ENCODE assay signal across 1 cellular context in genomic region chr18:46842583-46842982, GRCh38.
TF ChIP-seq lines count a peak whose summit lies in the region.

No MANE protein-coding gene starts in this region.

TF ChIP-seq in WTC11, 78 proteins besides CTCF, POLR2A, EP300 and RAD21 (continued from another document):
- TF ChIP-seq, protein P1, sequence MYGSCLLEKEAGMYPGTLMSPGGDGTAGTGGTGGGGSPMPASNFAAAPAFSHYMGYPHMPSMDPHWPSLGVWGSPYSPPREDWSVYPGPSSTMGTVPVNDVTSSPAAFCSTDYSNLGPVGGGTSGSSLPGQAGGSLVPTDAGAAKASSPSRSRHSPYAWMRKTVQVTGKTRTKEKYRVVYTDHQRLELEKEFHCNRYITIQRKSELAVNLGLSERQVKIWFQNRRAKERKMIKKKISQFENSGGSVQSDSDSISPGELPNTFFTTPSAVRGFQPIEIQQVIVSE (CRISPR knock-in tag; IDR thresholded peaks at IDR 0.05; ENCODE audit: borderline replicate concordance): no peak
- TF ChIP-seq ZBTB21 (CRISPR knock-in tag; IDR thresholded peaks at IDR 0.05; ENCODE audit: borderline replicate concordance) (no peak), ZNF121 (CRISPR knock-in tag; IDR thresholded peaks at IDR 0.05) (no peak)
